In the genomic region with DNA sequence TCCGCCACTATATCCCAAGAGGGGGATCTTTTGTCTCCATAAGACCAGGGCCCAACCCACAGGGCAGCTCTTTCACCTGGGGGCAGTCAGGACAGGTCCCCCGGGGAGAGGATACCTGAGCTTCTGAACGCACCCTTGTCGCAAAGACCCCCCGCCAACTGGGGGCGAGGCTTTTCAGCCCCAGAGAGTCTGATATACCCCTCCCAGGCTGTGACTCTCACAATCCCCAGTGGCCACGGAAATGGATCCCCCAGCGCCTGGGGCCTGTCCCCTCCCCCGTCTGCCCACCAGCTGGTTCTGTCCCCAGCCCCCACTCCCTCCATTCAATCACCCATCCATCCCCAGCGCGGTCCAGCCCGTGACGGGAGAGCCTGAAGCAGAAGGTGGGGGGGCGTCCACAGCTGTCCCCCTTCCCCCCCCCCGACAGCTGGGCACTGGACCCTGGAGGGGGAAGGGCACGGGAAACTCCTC, we compare ENCODE assay signal across 9 cellular contexts. TPM values are rescaled to one million over a fixed set of nuclear protein-coding genes. Genes with fewer than 3 reads are reported as not detected.
A peak's percentile ranks its signal among the peaks of the same experiment; 100 is the strongest.
DNase-seq lines count a peak whose midpoint lies in the region; ATAC-seq and TF ChIP-seq lines count a peak whose summit lies in the region.
"Had no signal": no experiment of that assay in that cellular context is flagged by ENCODE, and none has a peak within 500 bp of the region (broad histone marks: within the 10 kb centered on the region; RNA-seq: fewer than 3 reads in every experiment).

No MANE protein-coding gene starts in this region.

- in situ Hi-C loops in Panc1 (cut with HindIII; ENCODE audit: low pct_unique_long_range_greater_than_20kb, low sequenced_read_pairs) = no loop called here

- CTCF ChIA-PET in CD4-positive, alpha-beta memory T cell (lab: Charles Lee; ENCODE audit: partially characterized antibody) = interaction anchor here (0.6 kb wide), 1 partner anchor 780 kb away, joined by 3 read pairs; no protein-coding TSS in a partner anchor
- CTCF ChIA-PET in Panc1 (lab: Charles Lee) = no interaction called here

- H3K27me3 Mint-ChIP-seq in CD4-positive, alpha-beta memory T cell = peaks cover 29 to 32% of the 10 kb centered on the region in 2 donors

- H3K9me3 ChIP-seq in CD4-positive, alpha-beta memory T cell (ENCODE audit: control insufficient read depth in 1 of 2, low read length in 2 of 2) = no peaks in the 10 kb centered on the region
- no peaks in the 10 kb centered on the region for H3K9me3 ChIP-seq in Panc1 (ENCODE audit: control insufficient read depth, insufficient read depth, low read depth, low read length)
- no peaks in the 10 kb centered on the region for H3K9me3 ChIP-seq in fibroblast of lung (ENCODE audit: control insufficient read depth, insufficient read depth, low read depth, low read length)
- no peaks in the 10 kb centered on the region for H3K9me3 ChIP-seq in osteoblast (ENCODE audit: low read depth, low read length)

- 0 out of 2 replicates have a peak, but pooled peaks have one; percentile 9 for ATAC-seq in Panc1

- peaks cover 0 to 4% (median 1%) of the 10 kb centered on the region in 8 donors for H3K9me3 Mint-ChIP-seq in CD4-positive, alpha-beta memory T cell

- H3K4me1 ChIP-seq in CD4-positive, alpha-beta memory T cell (ENCODE audit: insufficient read depth, low read length) = no peaks in the 10 kb centered on the region
- H3K4me1 ChIP-seq in Panc1 (ENCODE audit: control insufficient read depth, insufficient read depth, low read length) (no peaks in the 10 kb centered on the region; the same call in 1 of the 2 replicates), fibroblast of lung (ENCODE audit: control insufficient read depth, extremely low read depth, insufficient read depth, low read length) (peaks cover 4% of the 10 kb centered on the region), osteoblast (ENCODE audit: insufficient read depth, low read length) (no peaks in the 10 kb centered on the region)

- peaks cover 15% of the 10 kb centered on the region for H3K27me3 ChIP-seq in CD4-positive, alpha-beta memory T cell (ENCODE audit: insufficient read depth, low read length)
- H3K27me3 ChIP-seq in Panc1 (ENCODE audit: control insufficient read depth, insufficient read depth, low read length) = no peaks in the 10 kb centered on the region
- H3K27me3 ChIP-seq in fibroblast of lung (ENCODE audit: control insufficient read depth, insufficient read depth, low read length) = no peaks in the 10 kb centered on the region
- H3K27me3 ChIP-seq in osteoblast (ENCODE audit: insufficient read depth, low read length) = no peaks in the 10 kb centered on the region

- H3K79me2 ChIP-seq in fibroblast of lung (ENCODE audit: control insufficient read depth, insufficient read depth, low read length) (no peaks in the 10 kb centered on the region), osteoblast (ENCODE audit: insufficient read depth, low read length) (no peaks in the 10 kb centered on the region)

- peaks cover 0 to 12% (median 2%) of the 10 kb centered on the region in 4 donors for H3K4me1 Mint-ChIP-seq in CD4-positive, alpha-beta memory T cell

- peak overlapping the region in 5 of 8 donors; percentile 32 to 79 (median 59) for H3K4me3 Mint-ChIP-seq in CD4-positive, alpha-beta memory T cell

- peak overlapping the region; percentile 7 for H2AFZ ChIP-seq in fibroblast of lung (ENCODE audit: low read length)
- H2AFZ ChIP-seq in osteoblast (ENCODE audit: low read length) = peak overlapping the region; percentile 83

- H3K36me3 ChIP-seq in CD4-positive, alpha-beta memory T cell (ENCODE audit: insufficient read depth, low read length) = no peaks in the 10 kb centered on the region
- H3K36me3 ChIP-seq in Panc1 (ENCODE audit: control insufficient read depth, insufficient read depth, low read length) = no peaks in the 10 kb centered on the region; the same call in 1 of the 2 replicates
- no peaks in the 10 kb centered on the region for H3K36me3 ChIP-seq in fibroblast of lung (ENCODE audit: control insufficient read depth, insufficient read depth, low read length)
- no peaks in the 10 kb centered on the region for H3K36me3 ChIP-seq in osteoblast (ENCODE audit: insufficient read depth, low read length)

- no peak for TF ChIP-seq CTCF in Panc1 (IDR thresholded peaks at IDR 0.05)
- TF ChIP-seq CTCF in fibroblast of lung (conservative IDR thresholded peaks at IDR 0.05 in 1 of 2, IDR thresholded peaks at IDR 0.05 in 1 of 2; ENCODE audit: low read depth in 1 of 2, low read length in 2 of 2) = no peak
- no peak for TF ChIP-seq CTCF in osteoblast (IDR thresholded peaks at IDR 0.05; ENCODE audit: extremely low read depth, low read depth, low read length)

- DNase-seq in CD4-positive, alpha-beta memory T cell = no peak
- DNase-seq in Panc1 (ENCODE audit: low read depth, low spot score) = no peak
- DNase-seq in fibroblast of lung (ENCODE audit: low read depth in 2 of 2) = no peak
- DNase-seq in osteoblast (ENCODE audit: insufficient read length, low spot score, missing footprints) = no peak
- no peak for DNase-seq in NCI-H2081 (lab: John Stamatoyannopoulos, UW)
- no peak for DNase-seq in NCI-H510A (lab: John Stamatoyannopoulos, UW)
- DNase-seq in amniotic stem cell (lab: John Stamatoyannopoulos, UW) = no peak
- DNase-seq in T-helper 1 cell = no peak

- H3K4me3 ChIP-seq in CD4-positive, alpha-beta memory T cell (ENCODE audit: low read length in 2 of 2) = peak overlapping the region in 1 of 2 donors; percentile 19
- H3K4me3 ChIP-seq in Panc1 (ENCODE audit: low read depth in 2 of 2, low read length in 2 of 2) = peak overlapping the region; percentile 58 to 60
- peak overlapping the region; percentile 44 to 77 (median 52) for H3K4me3 ChIP-seq in fibroblast of lung (replicated peaks in 1 of 4; ENCODE audit: control extremely low read depth in 1 of 4, insufficient read depth in 1 of 4, low read depth in 3 of 4, low read length in 4 of 4)
- peak overlapping the region; percentile 81 for H3K4me3 ChIP-seq in osteoblast (ENCODE audit: insufficient read depth, low read length)

- intact Hi-C loops in CD4-positive, alpha-beta memory T cell (cut with micrococcal nuclease) = no loop called here
- intact Hi-C loops in Panc1 (cut with micrococcal nuclease; ENCODE audit: unreplicated experiment) = no loop called here

- POLR2A ChIA-PET in CD4-positive, alpha-beta memory T cell (lab: Charles Lee; ENCODE audit: partially characterized antibody) = no interaction called here
- POLR2A ChIA-PET in Panc1 (lab: Charles Lee) = no interaction called here

- no peaks in the 10 kb centered on the region for H3K36me3 Mint-ChIP-seq in CD4-positive, alpha-beta memory T cell

- no peak overlapping the region for H3K27ac ChIP-seq in CD4-positive, alpha-beta memory T cell (ENCODE audit: low read depth, low read length)
- 0 out of 2 replicates have a peak overlapping the region, but pooled peaks have one; percentile 48 for H3K27ac ChIP-seq in Panc1 (ENCODE audit: low read length)
- no peak overlapping the region for H3K27ac ChIP-seq in fibroblast of lung (ENCODE audit: insufficient read depth, low read length)
- H3K27ac ChIP-seq in osteoblast (ENCODE audit: low read depth, low read length) = peak overlapping the region; percentile 17

- H3K4me2 ChIP-seq in fibroblast of lung (ENCODE audit: extremely low read depth, insufficient read depth, low read length) = peak overlapping the region; percentile 64
- peak overlapping the region; percentile 82 for H3K4me2 ChIP-seq in osteoblast (ENCODE audit: insufficient read depth, low read length)

- no peaks in the 10 kb centered on the region for H4K20me1 ChIP-seq in fibroblast of lung (ENCODE audit: control insufficient read depth, extremely low read depth, insufficient read depth, low read length)
- H4K20me1 ChIP-seq in osteoblast (ENCODE audit: insufficient read depth, low read length) = no peaks in the 10 kb centered on the region

- H3K27ac Mint-ChIP-seq in CD4-positive, alpha-beta memory T cell = no peak overlapping the region

- peak overlapping the region; percentile 69 for H3K9ac ChIP-seq in fibroblast of lung (ENCODE audit: insufficient read depth, low read length)

- BruUV-seq in Panc1 (replicated peaks; lab: Mats Ljungman, UMichigan) = no TSS peak

RNA-seq across cellular contexts. Expression of a gene that starts 0.9 kb away (rescaled TPM):
- under 1 TPM; 0.30 to 0.64 TPM for total RNA-seq in CD4-positive, alpha-beta memory T cell
- polyA plus RNA-seq in CD4-positive, alpha-beta memory T cell = not detected
- 19.4 TPM for total RNA-seq in Panc1 (2021; ENCODE audit: unreplicated experiment)
- polyA plus RNA-seq in Panc1 (2012; ENCODE audit: insufficient read length) = 22.4 TPM
- total RNA-seq in fibroblast of lung = 10.5 and 17.7 TPM in 2 replicates
- 6.9 and 10.0 TPM in 2 replicates for polyA plus RNA-seq in fibroblast of lung
- 17.6 and 27.7 TPM in 2 replicates for polyA plus RNA-seq in fibroblast of lung (2012)
- polyA minus RNA-seq in fibroblast of lung (ENCODE audit: low replicate concordance) = 30.9 and 34.4 TPM in 2 replicates
- total RNA-seq in osteoblast = 12.7 and 183 TPM in 2 replicates

RNA-seq across cellular contexts. Expression of a gene that starts 22.0 kb away (rescaled TPM):
- not detected for total RNA-seq in CD4-positive, alpha-beta memory T cell
- polyA plus RNA-seq in CD4-positive, alpha-beta memory T cell = not detected
- total RNA-seq in Panc1 (2021; ENCODE audit: unreplicated experiment) (not detected), fibroblast of lung (not detected in 2 replicates), osteoblast (not detected in 2 replicates)
- polyA plus RNA-seq in Panc1 (2012; ENCODE audit: insufficient read length) = 0.64 TPM
- polyA plus RNA-seq in fibroblast of lung = not detected in 2 replicates
- not detected in 2 replicates for polyA plus RNA-seq in fibroblast of lung (2012)
- polyA minus RNA-seq in fibroblast of lung (ENCODE audit: low replicate concordance) = not detected in 2 replicates
- total RNA-seq: RPMI7951 had no signal

RNA-seq across cellular contexts. Expression of a gene that starts 34.5 kb away (rescaled TPM):
- not detected for total RNA-seq in CD4-positive, alpha-beta memory T cell
- not detected for polyA plus RNA-seq in CD4-positive, alpha-beta memory T cell
- total RNA-seq in Panc1 (2021; ENCODE audit: unreplicated experiment) (not detected), fibroblast of lung (not detected in 2 replicates), osteoblast (not detected in 2 replicates)
- polyA plus RNA-seq in Panc1 (2012; ENCODE audit: insufficient read length) = not detected
- not detected in 2 replicates for polyA plus RNA-seq in fibroblast of lung
- not detected in 2 replicates for polyA plus RNA-seq in fibroblast of lung (2012)
- not detected in 2 replicates for polyA minus RNA-seq in fibroblast of lung (ENCODE audit: low replicate concordance)
- total RNA-seq: RPMI7951 had no signal

Comparison
In these comparisons a context has a peak if more than half of its experiments do, and no peak if none do; other contexts are left out.
1. H3K27ac ChIP-seq: peak in Panc1 (single experiment) and osteoblast (single experiment); none in CD4-positive, alpha-beta memory T cell (single experiment) and fibroblast of lung (single experiment).